In the genomic region with DNA sequence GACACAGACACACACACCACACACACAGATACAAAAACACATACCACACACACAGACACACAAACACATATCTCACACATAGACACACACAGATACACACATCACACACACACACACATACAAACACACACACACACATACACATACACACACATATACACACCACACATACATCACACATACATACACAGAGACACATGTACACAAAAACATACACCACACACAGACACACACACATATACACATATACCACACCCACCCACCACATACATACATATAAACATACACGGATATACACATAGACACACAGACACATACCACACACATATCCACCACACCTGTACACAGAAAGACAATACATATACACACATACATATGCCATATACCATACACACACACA, we compare ENCODE assay signal across 17 cellular contexts.
A peak's percentile ranks its signal among the peaks of the same experiment; 100 is the strongest.
DNase-seq lines count a peak whose midpoint lies in the region; ATAC-seq, FAIRE-seq and TF ChIP-seq lines count a peak whose summit lies in the region.
"Had no signal": no experiment of that assay in that cellular context is flagged by ENCODE, and none has a peak within 500 bp of the region (broad histone marks: within the 10 kb centered on the region; RNA-seq: fewer than 3 reads in every experiment).

No MANE protein-coding gene starts in this region.

- no peaks in the 10 kb centered on the region for H4K20me1 ChIP-seq in HepG2 (ENCODE audit: insufficient read depth, low read length)
- no peaks in the 10 kb centered on the region for H4K20me1 ChIP-seq in GM12878 (ENCODE audit: control insufficient read depth, insufficient read depth)
- H4K20me1 ChIP-seq: BLaER1 had no signal

- H3K27me3 Mint-ChIP-seq in nephron progenitor cell (ENCODE audit: low read depth, poor library complexity), result peaks cover 26% of the 10 kb centered on the region
- H3K27me3 Mint-ChIP-seq in activated CD8-positive, alpha-beta memory T cell treated with anti-CD3 and anti-CD28 coated beads, Interleukin-2, amount 10 ng/mL, durations not matched to agents 7 days and 5 days, result peaks cover 3% of the 10 kb centered on the region

- RAD21 ChIA-PET in GM12878 (lab: Charles Lee; ENCODE audit: unreplicated experiment), result interaction anchor here (1.0 kb wide), 1 partner anchor 17 kb away, joined by 5 read pairs; no protein-coding TSS in a partner anchor

- intact Hi-C loops in HepG2 (cut with micrococcal nuclease; ENCODE audit: unreplicated experiment), result no loop called here
- intact Hi-C loops in right lobe of liver (cut with DNase I), result no loop called here
- intact Hi-C loops in GM12878 (cut with micrococcal nuclease; ENCODE audit: unreplicated experiment), result no loop called here

- H3K36me3 ChIP-seq in HepG2 (replicated peaks in 1 of 2; ENCODE audit: control insufficient read depth in 1 of 2, insufficient read depth in 2 of 2, low read length in 2 of 2) (no peaks in the 10 kb centered on the region), right lobe of liver (no peaks in the 10 kb centered on the region), GM12878 (ENCODE audit: control insufficient read depth in 2 of 2, insufficient read depth in 2 of 2, low read length in 1 of 2) (no peaks in the 10 kb centered on the region)
- no peaks in the 10 kb centered on the region for H3K36me3 ChIP-seq in effector memory CD4-positive, alpha-beta T cell (ENCODE audit: control insufficient read depth, insufficient read depth, low read length)
- H3K36me3 ChIP-seq: BLaER1 had no signal

- 100% methylated on average over 1 of the region's 1 CpG for WGBS in HepG2 (ENCODE audit: low lambda C conversion rate)
- WGBS in right lobe of liver (ENCODE audit: insufficient coverage, low coverage, low lambda C conversion rate, missing lambda C conversion rate), result 89% methylated on average over 1 of the region's 1 CpG
- WGBS in GM12878 (ENCODE audit: insufficient coverage, insufficient replicate concordance, low lambda C conversion rate, missing lambda C conversion rate), result 77% methylated on average over 1 of the region's 1 CpG

- peak; percentile 55 for FAIRE-seq in HepG2 (lab: Jason Lieb, UNC)
- FAIRE-seq in GM12878 (lab: Jason Lieb, UNC), result no peak

- H3K9me3 Mint-ChIP-seq in nephron progenitor cell, result peaks cover 24% of the 10 kb centered on the region
- peaks cover 6% of the 10 kb centered on the region for H3K9me3 Mint-ChIP-seq in activated CD8-positive, alpha-beta memory T cell treated with anti-CD3 and anti-CD28 coated beads, Interleukin-2, amount 10 ng/mL, durations not matched to agents 7 days and 5 days (ENCODE audit: low read depth)

- POLR2A ChIA-PET in HepG2 (lab: Yijun Ruan, JAX), result interaction anchor here (1.1 kb wide), 1 partner anchor 20 kb away, joined by 4 read pairs; no protein-coding TSS in a partner anchor
- POLR2A ChIA-PET in GM12878 (lab: Charles Lee), result no interaction called here

- SMC1A ChIA-PET in GM12878 (lab: Charles Lee; ENCODE audit: uncharacterized antibody, unreplicated experiment), result no interaction called here

- ATAC-seq in HepG2 (no peak), right lobe of liver (no peak), GM12878 (no peak)
- no peak for ATAC-seq in activated CD8-positive, alpha-beta memory T cell treated with anti-CD3 and anti-CD28 coated beads, Interleukin-2, amount 10 ng/mL, durations not matched to agents 7 days and 5 days

- no peak for TF ChIP-seq EP300 in HepG2 (IDR thresholded peaks at IDR 0.05; ENCODE audit: low read depth in 2 of 2, low read length in 2 of 2)
- no peak for TF ChIP-seq EP300 in HepG2 (CRISPR knock-in tag; IDR thresholded peaks at IDR 0.05; ENCODE audit: borderline replicate concordance)
- TF ChIP-seq EP300 in GM12878 (IDR thresholded peaks at IDR 0.05; ENCODE audit: borderline replicate concordance in 1 of 2, control insufficient read depth in 1 of 2, low read depth in 2 of 2, low read length in 2 of 2), result no peak

- no peaks in the 10 kb centered on the region for H3K9me3 ChIP-seq in HepG2 (ENCODE audit: low read length)
- H3K9me3 ChIP-seq in right lobe of liver, result no peaks in the 10 kb centered on the region
- no peaks in the 10 kb centered on the region; the same call in 2 of the 3 replicates for H3K9me3 ChIP-seq in GM12878 (replicated peaks; ENCODE audit: control insufficient read depth, insufficient read depth, low read length)
- no peaks in the 10 kb centered on the region for H3K9me3 ChIP-seq in effector memory CD4-positive, alpha-beta T cell (ENCODE audit: control insufficient read depth, low read length)
- H3K9me3 ChIP-seq: Caco-2 had no signal

- no peak overlapping the region for H3K4me3 ChIP-seq in HepG2 (replicated peaks in 1 of 3; ENCODE audit: insufficient read depth in 1 of 3, low read depth in 2 of 3, low read length in 3 of 3)
- H3K4me3 ChIP-seq in right lobe of liver, result no peak overlapping the region
- H3K4me3 ChIP-seq in GM12878, result no peak overlapping the region
- no peak overlapping the region for H3K4me3 ChIP-seq in effector memory CD4-positive, alpha-beta T cell (ENCODE audit: insufficient read depth, low read depth, low read length, poor library complexity, severe bottlenecking)
- H3K4me3 ChIP-seq: BLaER1, GM23248 had no signal

- H2AFZ ChIP-seq in HepG2 (ENCODE audit: low read length) (no peak overlapping the region), GM12878 (ENCODE audit: control insufficient read depth, low read depth, low read length) (no peak overlapping the region)
- H2AFZ ChIP-seq: GM23248 had no signal

- H3K79me2 ChIP-seq in HepG2 (ENCODE audit: insufficient read depth, low read length) (no peaks in the 10 kb centered on the region), GM12878 (ENCODE audit: control insufficient read depth, insufficient read depth, low read length) (no peaks in the 10 kb centered on the region)

- DNase-seq in HepG2 (ENCODE audit: low spot score), result no peak
- DNase-seq in right lobe of liver, result no peak
- DNase-seq in GM12878 (ENCODE audit: low read depth, low spot score), result no peak
- DNase-seq in nephron progenitor cell, result no peak
- DNase-seq in NCI-H510A treated with DMSO at 0.1 percent for 48 hours (lab: John Stamatoyannopoulos, UW), result no peak
- no peak for DNase-seq in GM10266 (ENCODE audit: extremely low spot score)
- DNase-seq in activated CD8-positive, alpha-beta memory T cell treated with anti-CD3 and anti-CD28 coated beads, Interleukin-2, amount 10 ng/mL, durations not matched to agents 7 days and 5 days, result no peak
- DNase-seq in effector memory CD4-positive, alpha-beta T cell, result no peak
- DNase-seq: Caco-2; CD8-positive, alpha-beta memory T cell; DMS53; GM23248; H7; Kasumi-1; KBM-7 had no signal

- H3K9ac ChIP-seq in HepG2 (ENCODE audit: insufficient read depth, low read depth, low read length), result no peak overlapping the region
- no peak overlapping the region for H3K9ac ChIP-seq in GM12878 (ENCODE audit: control insufficient read depth, insufficient read depth, low read length)
- H3K9ac ChIP-seq: BLaER1, GM23248 had no signal

- in situ Hi-C loops in HepG2 (cut with HindIII; ENCODE audit: extremely low pct_ligation_motif_present, low pct_unique_long_range_greater_than_20kb), result no loop called here
- in situ Hi-C loops in GM12878 (cut with MboI), result no loop called here

- TF ChIP-seq RAD21 in HepG2 (CRISPR knock-in tag; IDR thresholded peaks at IDR 0.05) (no peak), GM12878 (IDR thresholded peaks at IDR 0.05; ENCODE audit: insufficient read depth, low read depth, low read length) (no peak)

- BruUV-seq in HepG2 (replicated peaks; lab: Mats Ljungman, UMichigan), result no TSS peak
- no TSS peak for BruUV-seq in GM12878 (replicated peaks; lab: Mats Ljungman, UMichigan)

- no peak overlapping the region for H3K4me3 Mint-ChIP-seq in nephron progenitor cell
- no peak overlapping the region for H3K4me3 Mint-ChIP-seq in activated CD8-positive, alpha-beta memory T cell treated with anti-CD3 and anti-CD28 coated beads, Interleukin-2, amount 10 ng/mL, durations not matched to agents 7 days and 5 days
- H3K4me3 Mint-ChIP-seq: CD8-positive, alpha-beta memory T cell had no signal

- H3K27ac Mint-ChIP-seq in nephron progenitor cell, result peak overlapping the region; percentile 5
- H3K27ac Mint-ChIP-seq in activated CD8-positive, alpha-beta memory T cell treated with anti-CD3 and anti-CD28 coated beads, Interleukin-2, amount 10 ng/mL, durations not matched to agents 7 days and 5 days, result no peak overlapping the region

- no peak overlapping the region for H3K4me2 ChIP-seq in HepG2 (ENCODE audit: low read depth, low read length)
- no peak overlapping the region for H3K4me2 ChIP-seq in GM12878 (ENCODE audit: control insufficient read depth, insufficient read depth)
- H3K4me2 ChIP-seq: BLaER1 had no signal

- no peaks in the 10 kb centered on the region for H3K36me3 Mint-ChIP-seq in nephron progenitor cell (ENCODE audit: low read depth)
- peaks cover 2% of the 10 kb centered on the region for H3K36me3 Mint-ChIP-seq in activated CD8-positive, alpha-beta memory T cell treated with anti-CD3 and anti-CD28 coated beads, Interleukin-2, amount 10 ng/mL, durations not matched to agents 7 days and 5 days

- H3K27me3 ChIP-seq in HepG2 (ENCODE audit: control insufficient read depth in 1 of 2, insufficient read depth in 2 of 2, low read length in 2 of 2), result no peaks in the 10 kb centered on the region
- no peaks in the 10 kb centered on the region for H3K27me3 ChIP-seq in right lobe of liver
- no peaks in the 10 kb centered on the region for H3K27me3 ChIP-seq in GM12878 (replicated peaks in 1 of 2; ENCODE audit: control insufficient read depth in 2 of 2, insufficient read depth in 2 of 2, low read length in 1 of 2)
- no peaks in the 10 kb centered on the region for H3K27me3 ChIP-seq in effector memory CD4-positive, alpha-beta T cell (replicated peaks; ENCODE audit: control insufficient read depth, insufficient read depth, low read length, poor library complexity, severe bottlenecking)
- H3K27me3 ChIP-seq: BLaER1 had no signal

- no peaks in the 10 kb centered on the region for H3K4me1 Mint-ChIP-seq in nephron progenitor cell
- H3K4me1 Mint-ChIP-seq in activated CD8-positive, alpha-beta memory T cell treated with anti-CD3 and anti-CD28 coated beads, Interleukin-2, amount 10 ng/mL, durations not matched to agents 7 days and 5 days, result no peaks in the 10 kb centered on the region
- H3K4me1 Mint-ChIP-seq: CD8-positive, alpha-beta memory T cell had no signal

- CTCF ChIA-PET in HepG2 (lab: Yijun Ruan, JAX; ENCODE audit: low intra/inter-chr PET ratio, low total read pairs), result interaction anchor here (2.5 kb wide), 1 partner anchor 114 kb away, joined by 8 read pairs; no protein-coding TSS in a partner anchor
- CTCF ChIA-PET in GM12878 (lab: Yijun Ruan, JAX), result interaction anchor here (0.7 to 4.4 kb wide), 4 partner anchors 17 to 161 kb away, joined by 4 to 28 read pairs (median 6); no protein-coding TSS in a partner anchor
- CTCF ChIA-PET in activated CD8-positive, alpha-beta memory T cell treated with anti-CD3 and anti-CD28 coated beads, Interleukin-2, amount 10 ng/mL, durations not matched to agents 7 days and 5 days (lab: Charles Lee), result interaction anchor here (1.3 to 1.6 kb wide), 2 partner anchors 17 to 161 kb away, joined by 6 to 7 read pairs; no protein-coding TSS in a partner anchor

- TF ChIP-seq CTCF in HepG2 (CRISPR knock-in tag; IDR thresholded peaks at IDR 0.05) (no peak), right lobe of liver (IDR thresholded peaks at IDR 0.05) (no peak), GM12878 (IDR thresholded peaks at IDR 0.05 in 2 of 3, conservative IDR thresholded peaks at IDR 0.05 in 1 of 3; ENCODE audit: control insufficient read depth in 2 of 3, extremely low read depth in 1 of 3, insufficient read depth in 1 of 3, low read depth in 3 of 3, low read length in 3 of 3) (no peak), nephron progenitor cell (IDR thresholded peaks at IDR 0.05) (no peak), GM10266 (IDR thresholded peaks at IDR 0.05; ENCODE audit: control insufficient read depth, insufficient read depth, low read depth, missing control alignments) (no peak)

- H3K4me1 ChIP-seq in HepG2 (ENCODE audit: insufficient read depth, low read length) (peaks cover 67% of the 10 kb centered on the region), right lobe of liver (no peaks in the 10 kb centered on the region), GM12878 (ENCODE audit: control insufficient read depth, insufficient read depth, low read length) (no peaks in the 10 kb centered on the region)
- H3K4me1 ChIP-seq in effector memory CD4-positive, alpha-beta T cell (ENCODE audit: control insufficient read depth, insufficient read depth, low read length, poor library complexity, severe bottlenecking), result no peaks in the 10 kb centered on the region
- H3K4me1 ChIP-seq: Caco-2 had no signal

- H3K27ac ChIP-seq in HepG2 (ENCODE audit: extremely low read length, insufficient read depth, low read length), result no peak overlapping the region
- no peak overlapping the region for H3K27ac ChIP-seq in right lobe of liver
- no peak overlapping the region for H3K27ac ChIP-seq in GM12878 (ENCODE audit: control insufficient read depth, insufficient read depth)
- H3K27ac ChIP-seq in effector memory CD4-positive, alpha-beta T cell (ENCODE audit: insufficient read depth, low read length, poor library complexity, severe bottlenecking), result no peak overlapping the region
- H3K27ac ChIP-seq: 22Rv1, BLaER1, GM23248 had no signal

- TF ChIP-seq POLR2A in HepG2 (IDR thresholded peaks at IDR 0.05; ENCODE audit: insufficient read depth in 1 of 2, low read depth in 2 of 2, low read length in 2 of 2), result no peak
- TF ChIP-seq POLR2A in right lobe of liver (IDR thresholded peaks at IDR 0.05), result no peak
- TF ChIP-seq POLR2A in GM12878 (IDR thresholded peaks at IDR 0.05; ENCODE audit: low read depth, low read length), result no peak
